13 cellular contexts compared by ENCODE assay signal in genomic region chr18:55582325-55582724, GRCh38. TPM values are rescaled to one million over a fixed set of nuclear protein-coding genes. Genes with fewer than 3 reads are reported as not detected.
DNase-seq lines count a peak whose midpoint lies in the region; ATAC-seq and TF ChIP-seq lines count a peak whose summit lies in the region.
"Had no signal": no experiment of that assay in that cellular context is flagged by ENCODE, and none has a peak within 500 bp of the region (broad histone marks: within the 10 kb centered on the region; RNA-seq: fewer than 3 reads in every experiment).

No MANE protein-coding gene starts in this region.

- no peak overlapping the region for H3K56ac ChIP-seq in mesendoderm (ENCODE audit: low read length)

- peaks cover 4% of the 10 kb centered on the region for H3K4me1 ChIP-seq in mesendoderm (ENCODE audit: control insufficient read depth, low read depth, low read length)

- DNase-seq in DMS53 treated with DMSO at 0.1 percent for 48 hours (lab: John Stamatoyannopoulos, UW; ENCODE audit: unreplicated experiment) (peak; percentile 31), NCI-H146 (lab: John Stamatoyannopoulos, UW) (peak; percentile 92), astrocyte of the hippocampus (ENCODE audit: low read depth, low spot score) (peak; percentile 53), mesendoderm (peak; percentile 88), GM10248 (ENCODE audit: extremely low spot score) (no peak), GF-D8 (lab: John Stamatoyannopoulos, UW) (no peak)
- DNase-seq: activated CD4-positive, alpha-beta T cell treated with anti-CD3 and anti-CD28 coated beads for 1 hour; NCI-H2029 treated with DMSO at 0.1 percent for 48 hours; OCI-M1; retina had no signal

- H2BK120ac ChIP-seq in mesendoderm (ENCODE audit: low read depth, low read length): no peak overlapping the region

- no peak overlapping the region for H3K9ac ChIP-seq in mesendoderm (ENCODE audit: low read length)

- H2AK5ac ChIP-seq in mesendoderm (ENCODE audit: low read length): no peak overlapping the region

- no peak overlapping the region for H3K23ac ChIP-seq in mesendoderm (ENCODE audit: low read length)

- no peak overlapping the region for H3K27ac ChIP-seq in mesendoderm (ENCODE audit: low read depth, low read length)

- no peak overlapping the region for H2BK15ac ChIP-seq in mesendoderm (replicated peaks; ENCODE audit: low read depth)

- H3K4me2 ChIP-seq in mesendoderm (ENCODE audit: low read length): no peak overlapping the region

- H3K79me2 ChIP-seq in mesendoderm (ENCODE audit: control insufficient read depth, insufficient read depth, low read length): peaks cover 54% of the 10 kb centered on the region

- no peak overlapping the region for H3K18ac ChIP-seq in mesendoderm (ENCODE audit: low read length)

- no peak overlapping the region for H4K5ac ChIP-seq in mesendoderm (ENCODE audit: low read length)

- H3K4me3 ChIP-seq in mesendoderm (ENCODE audit: low read length): no peak overlapping the region
- H3K4me3 ChIP-seq: K562 had no signal

- H3K36me3 ChIP-seq in mesendoderm (ENCODE audit: control insufficient read depth, insufficient read depth, low read length): no peaks in the 10 kb centered on the region

- WGBS in mesendoderm (ENCODE audit: extremely low coverage, insufficient coverage, low lambda C conversion rate): no CpG with 5 or more reads among the region's 1 CpG

- no peak overlapping the region for H2BK5ac ChIP-seq in mesendoderm (ENCODE audit: low read length)

- H3K27me3 ChIP-seq in mesendoderm (ENCODE audit: insufficient read depth, low read length, poor library complexity): no peaks in the 10 kb centered on the region

- ATAC-seq in HG02852 (IDR thresholded peaks at IDR 0.05; ENCODE audit: unreplicated experiment) (no peak), HG03139 (IDR thresholded peaks at IDR 0.05; ENCODE audit: unreplicated experiment) (no peak)
- ATAC-seq: K562 had no signal

- no peak overlapping the region for H4K8ac ChIP-seq in mesendoderm (ENCODE audit: low read depth, low read length)

- POLR2A ChIA-PET in GM10248 (lab: Yijun Ruan, JAX): no interaction called here

- no peak for TF ChIP-seq CTCF in GM10248 (IDR thresholded peaks at IDR 0.05; ENCODE audit: control extremely low read depth, extremely low read depth, low read depth, missing control alignments)

- no peak overlapping the region for H3K4ac ChIP-seq in mesendoderm (ENCODE audit: low read depth, low read length)

- CTCF ChIA-PET in GM10248 (lab: Yijun Ruan, JAX): interaction anchor here (0.9 kb wide), 1 partner anchor 300 kb away, joined by 3 read pairs; no protein-coding TSS in a partner anchor

- peaks cover 3% of the 10 kb centered on the region for H3K79me1 ChIP-seq in mesendoderm (ENCODE audit: low read length)

RNA-seq across cellular contexts. Expression of gene TCF4, which starts 5.7 kb away (rescaled TPM):
- 76.2 TPM for polyA plus RNA-seq in mesendoderm (2013, experiment 1 of 2)
- polyA plus RNA-seq in mesendoderm (2013, experiment 2 of 2): 77.5 TPM

Comparison
In these comparisons a context has a peak if more than half of its experiments do, and no peak if none do; other contexts are left out.
1. DNase-seq: peak in DMS53 treated with DMSO at 0.1 percent for 48 hours (single experiment), NCI-H146 (single experiment), astrocyte of the hippocampus (single experiment) and mesendoderm (single experiment); none in GM10248 (single experiment) and GF-D8 (single experiment).